Comparison of ENCODE assay signal across 8 cellular contexts in genomic region chr1:227234998-227235405, GRCh38.
DNase-seq lines count a peak whose midpoint lies in the region; ATAC-seq, FAIRE-seq and TF ChIP-seq lines count a peak whose summit lies in the region.

No MANE protein-coding gene starts in this region.

- TF ChIP-seq CTCF in GM12875 (IDR thresholded peaks at IDR 0.05; ENCODE audit: borderline replicate concordance, insufficient read depth, low read depth, low read length), result peak; percentile 32; the same call in 1 of the 2 replicates

- no peak for FAIRE-seq in urothelium cell line (lab: Jason Lieb, UNC)

- DNase-seq in AG08396 (ENCODE audit: low spot score) (peak; percentile 40), NCI-H2196 treated with DMSO at 0.1 percent for 48 hours (lab: John Stamatoyannopoulos, UW; ENCODE audit: unreplicated experiment) (peak; percentile 5), astrocyte of the hippocampus (ENCODE audit: low read depth, low spot score) (peak; percentile 56), iPS-NIHi7 (ENCODE audit: extremely low spot score) (peak; percentile 71), urothelium cell line (ENCODE audit: low spot score) (peak; percentile 56), NCI-H2029 treated with DMSO at 0.1 percent for 48 hours (lab: John Stamatoyannopoulos, UW) (no peak)

- H3K4me3 ChIP-seq in GM12875 (ENCODE audit: low read depth, low read length), result no peak overlapping the region

- no peak for ATAC-seq in HG03432 (IDR thresholded peaks at IDR 0.05; ENCODE audit: unreplicated experiment)
